3 cellular contexts compared by ENCODE assay signal in the genomic region with DNA sequence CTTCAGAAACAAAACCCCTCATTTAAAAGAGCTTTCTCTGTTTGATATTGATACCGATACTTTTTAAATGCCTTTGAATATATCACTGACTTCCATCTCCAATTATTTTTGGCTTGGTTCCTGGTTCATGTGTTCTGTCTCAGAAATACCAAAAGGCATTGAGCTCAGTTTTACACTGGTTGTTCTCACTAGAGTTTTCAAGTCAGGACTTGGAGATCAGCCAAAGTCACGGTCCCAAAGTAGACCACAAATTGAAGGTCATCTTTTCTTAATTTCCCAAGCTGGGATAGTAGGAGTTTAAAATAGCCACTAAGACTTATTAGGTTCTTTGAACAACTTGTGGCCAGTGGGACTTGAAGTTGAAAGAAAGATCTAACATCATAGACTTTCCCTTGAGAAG.
A peak's percentile ranks its signal among the peaks of the same experiment; 100 is the strongest.
TF ChIP-seq lines count a peak whose summit lies in the region.

No MANE protein-coding gene starts in this region.

TF ChIP-seq in SK-N-SH, 30 proteins besides CTCF, POLR2A, EP300 and RAD21:
- TF ChIP-seq, protein P1, sequence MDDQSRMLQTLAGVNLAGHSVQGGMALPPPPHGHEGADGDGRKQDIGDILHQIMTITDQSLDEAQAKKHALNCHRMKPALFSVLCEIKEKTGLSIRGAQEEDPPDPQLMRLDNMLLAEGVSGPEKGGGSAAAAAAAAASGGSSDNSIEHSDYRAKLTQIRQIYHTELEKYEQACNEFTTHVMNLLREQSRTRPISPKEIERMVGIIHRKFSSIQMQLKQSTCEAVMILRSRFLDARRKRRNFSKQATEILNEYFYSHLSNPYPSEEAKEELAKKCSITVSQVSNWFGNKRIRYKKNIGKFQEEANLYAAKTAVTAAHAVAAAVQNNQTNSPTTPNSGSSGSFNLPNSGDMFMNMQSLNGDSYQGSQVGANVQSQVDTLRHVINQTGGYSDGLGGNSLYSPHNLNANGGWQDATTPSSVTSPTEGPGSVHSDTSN (IDR thresholded peaks at IDR 0.05): no peak
- TF ChIP-seq TCF12 (IDR thresholded peaks at IDR 0.05): peak; percentile 37; the same call in 1 of the 2 replicates

TF ChIP-seq in SK-N-SH treated with all-trans-retinoic acid at 6 μM for 48 hours, 23 proteins besides CTCF, POLR2A, EP300 and RAD21:
- no peak for TF ChIP-seq ARNTL (CRISPR knock-in tag; IDR thresholded peaks at IDR 0.05; ENCODE audit: borderline replicate concordance, low read depth)
- no peak for TF ChIP-seq ZFP3 (CRISPR knock-in tag; IDR thresholded peaks at IDR 0.05)
- no peak for TF ChIP-seq ZNF70 (CRISPR knock-in tag; IDR thresholded peaks at IDR 0.05)
- TF ChIP-seq, protein P2, sequence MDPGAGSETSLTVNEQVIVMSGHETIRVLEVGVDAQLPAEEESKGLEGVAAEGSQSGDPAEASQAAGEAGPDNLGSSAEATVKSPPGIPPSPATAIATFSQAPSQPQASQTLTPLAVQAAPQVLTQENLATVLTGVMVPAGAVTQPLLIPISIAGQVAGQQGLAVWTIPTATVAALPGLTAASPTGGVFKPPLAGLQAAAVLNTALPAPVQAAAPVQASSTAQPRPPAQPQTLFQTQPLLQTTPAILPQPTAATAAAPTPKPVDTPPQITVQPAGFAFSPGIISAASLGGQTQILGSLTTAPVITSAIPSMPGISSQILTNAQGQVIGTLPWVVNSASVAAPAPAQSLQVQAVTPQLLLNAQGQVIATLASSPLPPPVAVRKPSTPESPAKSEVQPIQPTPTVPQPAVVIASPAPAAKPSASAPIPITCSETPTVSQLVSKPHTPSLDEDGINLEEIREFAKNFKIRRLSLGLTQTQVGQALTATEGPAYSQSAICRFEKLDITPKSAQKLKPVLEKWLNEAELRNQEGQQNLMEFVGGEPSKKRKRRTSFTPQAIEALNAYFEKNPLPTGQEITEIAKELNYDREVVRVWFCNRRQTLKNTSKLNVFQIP (CRISPR knock-in tag; IDR thresholded peaks at IDR 0.05; ENCODE audit: borderline replicate concordance, low read depth): no peak
- TF ChIP-seq PPARA (CRISPR knock-in tag; IDR thresholded peaks at IDR 0.05; ENCODE audit: borderline replicate concordance): no peak
- TF ChIP-seq TCF4 (CRISPR knock-in tag; IDR thresholded peaks at IDR 0.05; ENCODE audit: borderline replicate concordance): no peak
- no peak for TF ChIP-seq OSR1 (CRISPR knock-in tag; IDR thresholded peaks at IDR 0.05)
- no peak for TF ChIP-seq BACH2 (CRISPR knock-in tag; IDR thresholded peaks at IDR 0.05; ENCODE audit: borderline replicate concordance)
- no peak for TF ChIP-seq TOX (CRISPR knock-in tag; IDR thresholded peaks at IDR 0.05; ENCODE audit: borderline replicate concordance)
- TF ChIP-seq RARB (CRISPR knock-in tag; IDR thresholded peaks at IDR 0.05): no peak
- no peak for TF ChIP-seq ZNF8 (CRISPR knock-in tag; IDR thresholded peaks at IDR 0.05)
- no peak for TF ChIP-seq ZC3H10 (CRISPR knock-in tag; IDR thresholded peaks at IDR 0.05)
- TF ChIP-seq, protein P3, sequence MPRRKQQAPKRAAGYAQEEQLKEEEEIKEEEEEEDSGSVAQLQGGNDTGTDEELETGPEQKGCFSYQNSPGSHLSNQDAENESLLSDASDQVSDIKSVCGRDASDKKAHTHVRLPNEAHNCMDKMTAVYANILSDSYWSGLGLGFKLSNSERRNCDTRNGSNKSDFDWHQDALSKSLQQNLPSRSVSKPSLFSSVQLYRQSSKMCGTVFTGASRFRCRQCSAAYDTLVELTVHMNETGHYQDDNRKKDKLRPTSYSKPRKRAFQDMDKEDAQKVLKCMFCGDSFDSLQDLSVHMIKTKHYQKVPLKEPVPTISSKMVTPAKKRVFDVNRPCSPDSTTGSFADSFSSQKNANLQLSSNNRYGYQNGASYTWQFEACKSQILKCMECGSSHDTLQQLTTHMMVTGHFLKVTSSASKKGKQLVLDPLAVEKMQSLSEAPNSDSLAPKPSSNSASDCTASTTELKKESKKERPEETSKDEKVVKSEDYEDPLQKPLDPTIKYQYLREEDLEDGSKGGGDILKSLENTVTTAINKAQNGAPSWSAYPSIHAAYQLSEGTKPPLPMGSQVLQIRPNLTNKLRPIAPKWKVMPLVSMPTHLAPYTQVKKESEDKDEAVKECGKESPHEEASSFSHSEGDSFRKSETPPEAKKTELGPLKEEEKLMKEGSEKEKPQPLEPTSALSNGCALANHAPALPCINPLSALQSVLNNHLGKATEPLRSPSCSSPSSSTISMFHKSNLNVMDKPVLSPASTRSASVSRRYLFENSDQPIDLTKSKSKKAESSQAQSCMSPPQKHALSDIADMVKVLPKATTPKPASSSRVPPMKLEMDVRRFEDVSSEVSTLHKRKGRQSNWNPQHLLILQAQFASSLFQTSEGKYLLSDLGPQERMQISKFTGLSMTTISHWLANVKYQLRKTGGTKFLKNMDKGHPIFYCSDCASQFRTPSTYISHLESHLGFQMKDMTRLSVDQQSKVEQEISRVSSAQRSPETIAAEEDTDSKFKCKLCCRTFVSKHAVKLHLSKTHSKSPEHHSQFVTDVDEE (CRISPR knock-in tag; IDR thresholded peaks at IDR 0.05): no peak
- TF ChIP-seq, protein P4, sequence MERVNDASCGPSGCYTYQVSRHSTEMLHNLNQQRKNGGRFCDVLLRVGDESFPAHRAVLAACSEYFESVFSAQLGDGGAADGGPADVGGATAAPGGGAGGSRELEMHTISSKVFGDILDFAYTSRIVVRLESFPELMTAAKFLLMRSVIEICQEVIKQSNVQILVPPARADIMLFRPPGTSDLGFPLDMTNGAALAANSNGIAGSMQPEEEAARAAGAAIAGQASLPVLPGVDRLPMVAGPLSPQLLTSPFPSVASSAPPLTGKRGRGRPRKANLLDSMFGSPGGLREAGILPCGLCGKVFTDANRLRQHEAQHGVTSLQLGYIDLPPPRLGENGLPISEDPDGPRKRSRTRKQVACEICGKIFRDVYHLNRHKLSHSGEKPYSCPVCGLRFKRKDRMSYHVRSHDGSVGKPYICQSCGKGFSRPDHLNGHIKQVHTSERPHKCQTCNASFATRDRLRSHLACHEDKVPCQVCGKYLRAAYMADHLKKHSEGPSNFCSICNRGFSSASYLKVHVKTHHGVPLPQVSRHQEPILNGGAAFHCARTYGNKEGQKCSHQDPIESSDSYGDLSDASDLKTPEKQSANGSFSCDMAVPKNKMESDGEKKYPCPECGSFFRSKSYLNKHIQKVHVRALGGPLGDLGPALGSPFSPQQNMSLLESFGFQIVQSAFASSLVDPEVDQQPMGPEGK (CRISPR knock-in tag; IDR thresholded peaks at IDR 0.05; ENCODE audit: borderline replicate concordance): no peak
- no peak for TF ChIP-seq GLIS3 (CRISPR knock-in tag; IDR thresholded peaks at IDR 0.05)
TF ChIP-seq in SK-N-SH treated with all-trans-retinoic acid at 6 μM for 48 hours: peak in this region for 0.

TF ChIP-seq in K562, 482 proteins besides CTCF, POLR2A, EP300 and RAD21:
- peak; percentile 52 for TF ChIP-seq NFIC (IDR thresholded peaks at IDR 0.05)
- TF ChIP-seq ZZZ3 (IDR thresholded peaks at IDR 0.05): no peak
